ENCODE assay signal across 9 cellular contexts in the genomic region with DNA sequence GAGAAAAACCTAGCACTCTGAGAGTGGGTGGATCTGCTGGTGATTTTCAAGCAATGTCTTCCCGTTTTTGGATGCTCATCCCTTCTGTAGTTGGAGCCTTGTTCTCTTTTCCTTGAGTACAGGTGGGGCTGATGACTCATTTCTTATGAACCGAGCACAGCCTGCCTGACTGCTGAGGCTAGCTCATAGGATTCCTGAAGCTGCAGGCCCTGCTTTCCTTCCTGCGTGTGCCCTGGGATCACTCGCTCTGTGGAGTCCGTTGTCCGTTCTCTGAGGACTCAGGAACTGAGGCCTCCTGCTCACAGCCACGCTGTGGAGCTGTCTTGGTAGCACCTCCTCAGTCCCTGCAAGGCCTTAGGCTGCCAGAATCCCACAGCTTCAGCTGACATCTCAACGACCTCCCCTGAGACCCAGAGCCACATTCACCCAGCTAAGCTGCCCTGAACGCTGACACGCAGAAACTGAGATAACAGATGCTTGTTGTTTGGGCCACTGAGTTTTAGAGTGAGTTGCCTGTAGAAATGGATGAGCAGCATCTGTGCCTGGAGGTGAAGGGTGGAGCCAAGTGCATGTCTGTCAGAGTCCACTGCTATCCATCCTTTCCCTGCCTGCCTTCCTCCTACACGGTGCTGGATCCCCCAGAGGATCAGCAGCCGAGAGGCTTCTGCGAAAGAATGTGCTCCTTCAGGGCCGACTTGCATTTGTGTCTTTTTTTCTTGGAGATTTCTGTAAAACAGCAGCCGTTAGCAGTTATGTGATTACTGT.
DNase-seq lines count a peak whose midpoint lies in the region; ATAC-seq, FAIRE-seq and TF ChIP-seq lines count a peak whose summit lies in the region.
"Had no signal": no experiment of that assay in that cellular context is flagged by ENCODE, and none has a peak within 500 bp of the region (broad histone marks: within the 10 kb centered on the region; RNA-seq: fewer than 3 reads in every experiment).

No MANE protein-coding gene starts in this region.

- peaks cover 76% of the 10 kb centered on the region for H3K79me2 ChIP-seq in HepG2 (ENCODE audit: insufficient read depth, low read length)
- peaks cover 96% of the 10 kb centered on the region for H3K79me2 ChIP-seq in hepatocyte

- H3K27me3 Mint-ChIP-seq in activated naive CD8-positive, alpha-beta T cell treated with anti-CD3 and anti-CD28 coated beads for 36 hours = no peaks in the 10 kb centered on the region

- POLR2A ChIA-PET in HepG2 (lab: Yijun Ruan, JAX) = no interaction called here

- no peak overlapping the region for H3K27ac ChIP-seq in right lobe of liver
- no peak overlapping the region for H3K27ac ChIP-seq in HepG2 (ENCODE audit: extremely low read length, insufficient read depth, low read length)
- H3K27ac ChIP-seq in hepatocyte = peak overlapping the region; percentile 66
- H3K27ac ChIP-seq in aorta (ENCODE audit: low read depth in 1 of 2, low read length in 2 of 2) = peak overlapping the region; percentile 31 to 99
- H3K27ac ChIP-seq in ovary = no peak overlapping the region

- H2AFZ ChIP-seq in HepG2 (ENCODE audit: low read length) = no peak overlapping the region
- H2AFZ ChIP-seq in hepatocyte = no peak overlapping the region

- no peak for FAIRE-seq in HepG2 (lab: Jason Lieb, UNC)

- H3K9me3 ChIP-seq in right lobe of liver (no peaks in the 10 kb centered on the region), HepG2 (ENCODE audit: low read length) (no peaks in the 10 kb centered on the region), hepatocyte (ENCODE audit: low read depth) (no peaks in the 10 kb centered on the region), aorta (ENCODE audit: control insufficient read depth, low read length) (no peaks in the 10 kb centered on the region), ovary (no peaks in the 10 kb centered on the region)

- peaks cover 38% of the 10 kb centered on the region for H3K36me3 Mint-ChIP-seq in activated naive CD8-positive, alpha-beta T cell treated with anti-CD3 and anti-CD28 coated beads for 36 hours

- 70% methylated on average over 11 of the region's 15 CpGs for WGBS in right lobe of liver (ENCODE audit: insufficient coverage, low coverage, low lambda C conversion rate, missing lambda C conversion rate)
- WGBS in HepG2 (ENCODE audit: low lambda C conversion rate) = 91% methylated on average over 14 of the region's 15 CpGs
- WGBS in hepatocyte (ENCODE audit: low lambda C conversion rate, missing lambda C conversion rate) = 45% methylated on average over 15 of the region's 15 CpGs
- 5 to 14% methylated on average over 15 of the region's 15 CpGs for WGBS in aorta, 2 donors
- 17 to 20% (median 17%) methylated on average over 15 of the region's 15 CpGs for WGBS in ovary, 3 donors

- no peak for TF ChIP-seq EP300 in HepG2 (IDR thresholded peaks at IDR 0.05; ENCODE audit: low read depth in 2 of 2, low read length in 2 of 2)
- TF ChIP-seq EP300 in HepG2 (CRISPR knock-in tag; IDR thresholded peaks at IDR 0.05; ENCODE audit: borderline replicate concordance) = no peak
- TF ChIP-seq EP300 in ovary (IDR thresholded peaks at IDR 0.05) = no peak

- TF ChIP-seq POLR2A in right lobe of liver (IDR thresholded peaks at IDR 0.05) (no peak), HepG2 (IDR thresholded peaks at IDR 0.05; ENCODE audit: insufficient read depth in 1 of 2, low read depth in 2 of 2, low read length in 2 of 2) (no peak), ovary (IDR thresholded peaks at IDR 0.05) (no peak)

- in situ Hi-C loops in HepG2 (cut with HindIII; ENCODE audit: extremely low pct_ligation_motif_present, low pct_unique_long_range_greater_than_20kb) = no loop called here

- H3K4me1 Mint-ChIP-seq in activated naive CD8-positive, alpha-beta T cell treated with anti-CD3 and anti-CD28 coated beads for 36 hours = peaks cover 91% of the 10 kb centered on the region

- ATAC-seq in right lobe of liver (peak; percentile 41 to 75 (median 54)), HepG2 (no peak), aorta (ENCODE audit: low FRiP score) (peak; percentile 69)

- no peaks in the 10 kb centered on the region for H3K9me2 ChIP-seq in hepatocyte (replicated peaks; ENCODE audit: insufficient read depth)

- no peaks in the 10 kb centered on the region for H3K27me3 ChIP-seq in right lobe of liver
- no peaks in the 10 kb centered on the region for H3K27me3 ChIP-seq in HepG2 (ENCODE audit: control insufficient read depth in 1 of 2, insufficient read depth in 2 of 2, low read length in 2 of 2)
- no peaks in the 10 kb centered on the region for H3K27me3 ChIP-seq in hepatocyte
- no peaks in the 10 kb centered on the region for H3K27me3 ChIP-seq in aorta (ENCODE audit: control insufficient read depth in 1 of 2, insufficient read depth in 2 of 2, low read length in 1 of 2)
- H3K27me3 ChIP-seq in ovary = no peaks in the 10 kb centered on the region

- peaks cover 10% of the 10 kb centered on the region for H3K9me3 Mint-ChIP-seq in activated naive CD8-positive, alpha-beta T cell treated with anti-CD3 and anti-CD28 coated beads for 36 hours

- H4K20me1 ChIP-seq in HepG2 (ENCODE audit: insufficient read depth, low read length) (peaks cover 4% of the 10 kb centered on the region; the same call in 1 of the 2 replicates), hepatocyte (ENCODE audit: insufficient read depth, poor library complexity, severe bottlenecking) (peaks cover 60% of the 10 kb centered on the region)

- H3K36me3 ChIP-seq in right lobe of liver (no peaks in the 10 kb centered on the region), HepG2 (replicated peaks in 1 of 2; ENCODE audit: control insufficient read depth in 1 of 2, insufficient read depth in 2 of 2, low read length in 2 of 2) (no peaks in the 10 kb centered on the region; a peak in 3 of 5 replicates), hepatocyte (replicated peaks; ENCODE audit: insufficient read depth, low read depth) (no peaks in the 10 kb centered on the region), aorta (ENCODE audit: control insufficient read depth in 1 of 2, insufficient read depth in 2 of 2, low read length in 1 of 2) (no peaks in the 10 kb centered on the region), ovary (no peaks in the 10 kb centered on the region)

- no peak overlapping the region for H3K9ac ChIP-seq in HepG2 (ENCODE audit: insufficient read depth, low read depth, low read length)

- DNase-seq in right lobe of liver = no peak
- no peak for DNase-seq in HepG2 (ENCODE audit: low spot score)
- DNase-seq in activated naive CD8-positive, alpha-beta T cell treated with anti-CD3 and anti-CD28 coated beads for 36 hours = no peak
- DNase-seq in hepatocyte (ENCODE audit: low spot score) = peak; percentile 58
- DNase-seq in aorta = no peak
- no peak for DNase-seq in posterior vena cava (ENCODE audit: low spot score)
- no peak for DNase-seq in Kasumi-1 (lab: John Stamatoyannopoulos, UW)
- DNase-seq in ovary = no peak
- DNase-seq: activated effector memory CD4-positive, alpha-beta T cell treated with Interleukin-2 at 50 U/mL for 16 hours had no signal

- TF ChIP-seq RAD21 in HepG2 (CRISPR knock-in tag; IDR thresholded peaks at IDR 0.05) = no peak

- TF ChIP-seq CTCF in right lobe of liver (IDR thresholded peaks at IDR 0.05) (no peak), HepG2 (CRISPR knock-in tag; IDR thresholded peaks at IDR 0.05) (no peak), hepatocyte (IDR thresholded peaks at IDR 0.05; ENCODE audit: poor library complexity) (no peak), ovary (IDR thresholded peaks at IDR 0.05) (no peak)

- CTCF ChIA-PET in HepG2 (lab: Yijun Ruan, JAX; ENCODE audit: low intra/inter-chr PET ratio, low total read pairs) = no interaction called here

- H3K27ac Mint-ChIP-seq in activated naive CD8-positive, alpha-beta T cell treated with anti-CD3 and anti-CD28 coated beads for 36 hours = peak overlapping the region; percentile 51

- no peak overlapping the region for H3K4me3 Mint-ChIP-seq in activated naive CD8-positive, alpha-beta T cell treated with anti-CD3 and anti-CD28 coated beads for 36 hours

- no TSS peak for BruUV-seq in HepG2 (replicated peaks; lab: Mats Ljungman, UMichigan)

- no peak overlapping the region for H3K4me3 ChIP-seq in right lobe of liver
- H3K4me3 ChIP-seq in HepG2 (replicated peaks in 1 of 3; ENCODE audit: insufficient read depth in 1 of 3, low read depth in 2 of 3, low read length in 3 of 3) = no peak overlapping the region
- no peak overlapping the region for H3K4me3 ChIP-seq in hepatocyte
- H3K4me3 ChIP-seq in aorta (ENCODE audit: low read length in 2 of 2) = peak overlapping the region in 1 of 2 donors; percentile 21
- H3K4me3 ChIP-seq in ovary = no peak overlapping the region

- H3K4me2 ChIP-seq in HepG2 (ENCODE audit: low read depth, low read length) (no peak overlapping the region), hepatocyte (peak overlapping the region; percentile 27)

- H3K4me1 ChIP-seq in right lobe of liver = no peaks in the 10 kb centered on the region
- no peaks in the 10 kb centered on the region for H3K4me1 ChIP-seq in HepG2 (ENCODE audit: insufficient read depth, low read length)
- H3K4me1 ChIP-seq in hepatocyte (ENCODE audit: insufficient read depth) = peaks cover 16% of the 10 kb centered on the region
- H3K4me1 ChIP-seq in aorta (ENCODE audit: control insufficient read depth in 1 of 2, insufficient read depth in 2 of 2, low read length in 2 of 2) = peaks cover 3 to 9% of the 10 kb centered on the region in 2 donors
- peaks cover 18% of the 10 kb centered on the region for H3K4me1 ChIP-seq in ovary (ENCODE audit: insufficient read depth)

- intact Hi-C loops in right lobe of liver (cut with DNase I) = no loop called here
- intact Hi-C loops in HepG2 (cut with micrococcal nuclease; ENCODE audit: unreplicated experiment) = no loop called here
- intact Hi-C loops in aorta (cut with DNase I) = loop anchor here in 1 of 2 donors (5.0 kb wide), 1 partner anchor 36 kb away; no protein-coding TSS in a partner anchor
- intact Hi-C loops in posterior vena cava (cut with DNase I) = no loop called here
- intact Hi-C loops in ovary (cut with DNase I) = no loop called here

TF ChIP-seq in HepG2, 621 proteins besides CTCF, POLR2A, EP300 and RAD21 (continues in another document):
- no peak for TF ChIP-seq CEBPG (CRISPR knock-in tag; IDR thresholded peaks at IDR 0.05)
- TF ChIP-seq ZNF607 (CRISPR knock-in tag; IDR thresholded peaks at IDR 0.05; ENCODE audit: borderline replicate concordance) = no peak
- TF ChIP-seq THAP11 (CRISPR knock-in tag; IDR thresholded peaks at IDR 0.05) = no peak
- TF ChIP-seq CBFB (CRISPR knock-in tag; IDR thresholded peaks at IDR 0.05) = no peak
- TF ChIP-seq NCOA5 (CRISPR knock-in tag; IDR thresholded peaks at IDR 0.05) = no peak
- TF ChIP-seq KDM4B (CRISPR knock-in tag; IDR thresholded peaks at IDR 0.05) = no peak

Comparison
In these comparisons a context has a peak if more than half of its experiments do, and no peak if none do; other contexts are left out.
1. H3K27ac ChIP-seq: peak in hepatocyte (single experiment) and aorta (2 of 2); none in right lobe of liver (0 of 3), HepG2 (single experiment) and ovary (0 of 2).